Comparison of ENCODE assay signal across 29 cellular contexts in the genomic region with DNA sequence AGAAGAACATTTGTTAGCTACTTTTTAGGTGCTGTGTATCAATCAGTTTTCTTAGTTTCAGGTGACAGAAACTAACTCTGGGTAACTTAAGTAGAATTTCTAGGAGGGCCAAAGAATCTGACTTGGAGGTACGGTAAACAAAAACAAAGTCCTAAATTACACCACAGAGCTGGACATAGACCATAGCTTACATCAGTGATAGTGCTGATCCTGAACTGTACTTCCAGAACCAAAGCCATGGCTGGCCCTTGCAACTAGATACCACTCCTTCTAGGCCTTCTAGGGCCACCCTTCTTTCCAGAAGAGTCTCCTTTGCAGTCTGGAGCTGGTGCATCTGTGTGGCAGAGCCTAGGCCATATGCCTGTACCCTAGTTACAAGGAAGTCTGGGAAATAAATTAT.
"Had no signal": no experiment of that assay in that cellular context is flagged by ENCODE, and none has a peak within 500 bp of the region (broad histone marks: within the 10 kb centered on the region; RNA-seq: fewer than 3 reads in every experiment).

No MANE protein-coding gene starts in this region.

- H3K4me1 ChIP-seq: Peyer's patch had no signal

- H3K27ac ChIP-seq: Peyer's patch, RWPE1, VCaP had no signal

- DNase-seq: activated CD4-positive, alpha-beta memory T cell treated with anti-CD3 and anti-CD28 coated beads, Interleukin-2, amount 10 ng/mL, durations not matched to agents 7 days and 5 days; activated CD4-positive, alpha-beta T cell treated with anti-CD3 and anti-CD28 coated beads, Interleukin-2, amount 50 U/mL, for 1 hour; activated CD4-positive, CD25-positive, alpha-beta regulatory T cell; activated gamma-delta T cell; activated naive CD4-positive, alpha-beta T cell treated with anti-CD3 and anti-CD28 coated beads, Interleukin-2, amount 10 ng/mL, durations not matched to agents 7 days and 5 days; activated naive CD8-positive, alpha-beta T cell treated with anti-CD3 and anti-CD28 coated beads, Interleukin-2, amount 10 ng/mL, durations not matched to agents 7 days and 5 days; activated T-cell treated with anti-CD3 and anti-CD28 coated beads for 4 hours; activated T-cell treated with anti-CD3 and anti-CD28 coated beads, Interleukin-2, amount 50 U/mL, for 48 hours; adrenal gland; anterior cingulate cortex; MG63; MV-4-11; NCI-H1092 treated with DMSO at 0.1 percent for 48 hours; NCI-H1417 treated with DMSO at 0.1 percent for 48 hours; NCI-H1694; NCI-H2029; NCI-H2107; NCI-H510A treated with DMSO at 0.1 percent for 48 hours; NCI-H69; NK-92 treated with Interleukin-12 subunit alpha and Interleukin-12 subunit beta, amount 100 ng/mL, for 24 hours; Peyer's patch; Right ventricle myocardium superior; T-cell; T-helper 2 cell; T1000 had no signal

- H3K4me3 ChIP-seq: adrenal gland, MG63, Peyer's patch, SJSA1 had no signal

- H3K36me3 ChIP-seq: adrenal gland, Peyer's patch, SJSA1 had no signal

- H3K9me3 ChIP-seq: adrenal gland, MG63, Peyer's patch, SJSA1 had no signal

- H3K27me3 ChIP-seq: adrenal gland, MG63, Peyer's patch, SJSA1 had no signal

- ATAC-seq: activated T-helper 17 cell treated with anti-CD3 and anti-CD28 coated beads, Interleukin-2, amount 50 U/mL, for 72 hours; T-cell had no signal
